Comparison of ENCODE assay signal across 19 cellular contexts in genomic region chr5:107958861-107959260, GRCh38.
DNase-seq lines count a peak whose midpoint lies in the region; ATAC-seq, FAIRE-seq and TF ChIP-seq lines count a peak whose summit lies in the region.
"Had no signal": no experiment of that assay in that cellular context is flagged by ENCODE, and none has a peak within 500 bp of the region (broad histone marks: within the 10 kb centered on the region; RNA-seq: fewer than 3 reads in every experiment).

No MANE protein-coding gene starts in this region.

- intact Hi-C loops in K562 (cut with micrococcal nuclease) (no loop called here), natural killer cell (cut with micrococcal nuclease) (no loop called here)

- no TSS peak for BruUV-seq in K562 (replicated peaks; lab: Mats Ljungman, UMichigan)

- DNase-seq in NCI-H748 (lab: John Stamatoyannopoulos, UW; ENCODE audit: unreplicated experiment) (peak; percentile 66), NCI-H748 treated with DMSO at 0.1 percent for 48 hours (lab: John Stamatoyannopoulos, UW) (no peak), K562 (ENCODE audit: extremely low read depth in 1 of 4, low spot score in 3 of 4) (no peak), natural killer cell (no peak)
- DNase-seq in activated naive CD4-positive, alpha-beta T cell treated with anti-CD3 and anti-CD28 coated beads, Interleukin-2, amount 50 U/mL, for 72 hours (ENCODE audit: low spot score in 2 of 2): no peak
- no peak for DNase-seq in activated naive CD4-positive, alpha-beta T cell treated with Interleukin-2 at 50 U/mL for 16 hours
- DNase-seq: DMS153, NCI-H1048, NCI-H1436 treated with DMSO at 0.1 percent for 48 hours, NCI-H2081 treated with DMSO at 0.1 percent for 48 hours, NCI-H226, NCI-H524 treated with DMSO at 0.1 percent for 48 hours, RPMI8226, SIG-M5 had no signal

- H3K27ac ChIP-seq in K562 (ENCODE audit: extremely low read depth, low read depth, low read length): no peak overlapping the region
- H3K27ac ChIP-seq: A549; BLaER1 treated with 17β-estradiol and CSF1 and Interleukin-3, amounts not matched to agents 10 nM and 100 nM had no signal

- H3K79me2 ChIP-seq in K562 (ENCODE audit: control insufficient read depth, insufficient read depth, low read length): no peaks in the 10 kb centered on the region

- no peak for FAIRE-seq in K562 (lab: Jason Lieb, UNC)
- FAIRE-seq: A549, HepG2 had no signal

- no peak for TF ChIP-seq POLR2A in K562 (conservative IDR thresholded peaks at IDR 0.05)

- no peaks in the 10 kb centered on the region for H3K27me3 ChIP-seq in K562 (ENCODE audit: control insufficient read depth in 2 of 2, insufficient read depth in 2 of 2, low read length in 2 of 2)
- H3K27me3 ChIP-seq: BLaER1 treated with 17β-estradiol and CSF1 and Interleukin-3, amounts not matched to agents 10 nM and 100 nM had no signal

- H3K4me1 ChIP-seq in K562 (replicated peaks in 1 of 2; ENCODE audit: control insufficient read depth in 2 of 2, insufficient read depth in 2 of 2, low read length in 2 of 2): no peaks in the 10 kb centered on the region
- H3K4me1 ChIP-seq: A549; BLaER1 treated with 17β-estradiol and CSF1 and Interleukin-3, amounts not matched to agents 10 nM and 100 nM had no signal

- H3K9me1 ChIP-seq in K562 (ENCODE audit: control insufficient read depth, insufficient read depth, low read length): no peaks in the 10 kb centered on the region

- H3K9me3 ChIP-seq in K562 (replicated peaks; ENCODE audit: control insufficient read depth, insufficient read depth, low read depth, low read length): no peaks in the 10 kb centered on the region
- H3K9me3 ChIP-seq: A549; BLaER1 treated with 17β-estradiol and CSF1 and Interleukin-3, amounts not matched to agents 10 nM and 100 nM had no signal

- in situ Hi-C loops in K562 (cut with MboI): no loop called here

- H4K20me1 ChIP-seq in K562 (replicated peaks; ENCODE audit: control insufficient read depth, insufficient read depth, low read length): no peaks in the 10 kb centered on the region
- H4K20me1 ChIP-seq: BLaER1 treated with 17β-estradiol and CSF1 and Interleukin-3, amounts not matched to agents 10 nM and 100 nM had no signal

- TF ChIP-seq EP300 in K562 (IDR thresholded peaks at IDR 0.05; ENCODE audit: low read length): no peak

- no peaks in the 10 kb centered on the region for H3K9me3 Mint-ChIP-seq in activated naive CD4-positive, alpha-beta T cell treated with anti-CD3 and anti-CD28 coated beads, Interleukin-2, amount 50 U/mL, for 72 hours
- no peaks in the 10 kb centered on the region for H3K9me3 Mint-ChIP-seq in stimulated activated naive CD8-positive, alpha-beta T cell treated with anti-CD3 and anti-CD28 coated beads, Interleukin-15, Interleukin-2, amounts not matched to agents 100 ng/mL and 50 ng/mL, for 24 hours
- no peaks in the 10 kb centered on the region for H3K9me3 Mint-ChIP-seq in natural killer cell

- H3K27ac Mint-ChIP-seq in activated naive CD4-positive, alpha-beta T cell treated with anti-CD3 and anti-CD28 coated beads, Interleukin-2, amount 50 U/mL, for 72 hours: peak overlapping the region; percentile 11 to 84
- H3K27ac Mint-ChIP-seq in stimulated activated naive CD8-positive, alpha-beta T cell treated with anti-CD3 and anti-CD28 coated beads, Interleukin-15, Interleukin-2, amounts not matched to agents 100 ng/mL and 50 ng/mL, for 24 hours: peak overlapping the region; percentile 66
- no peak overlapping the region for H3K27ac Mint-ChIP-seq in natural killer cell

- H3K9ac ChIP-seq in K562 (ENCODE audit: insufficient read depth in 1 of 2, low read depth in 2 of 2, low read length in 2 of 2): no peak overlapping the region
- H3K9ac ChIP-seq: BLaER1 treated with 17β-estradiol and CSF1 and Interleukin-3, amounts not matched to agents 10 nM and 100 nM had no signal

- TF ChIP-seq RAD21 in K562 (CRISPR knock-in tag; conservative IDR thresholded peaks at IDR 0.05 in 1 of 2, IDR thresholded peaks at IDR 0.05 in 1 of 2): no peak

- H3K36me3 ChIP-seq in K562 (ENCODE audit: control insufficient read depth, insufficient read depth, low read length): no peaks in the 10 kb centered on the region
- H3K36me3 ChIP-seq: BLaER1 treated with 17β-estradiol and CSF1 and Interleukin-3, amounts not matched to agents 10 nM and 100 nM had no signal

- no peaks in the 10 kb centered on the region for H3K36me3 Mint-ChIP-seq in activated naive CD4-positive, alpha-beta T cell treated with anti-CD3 and anti-CD28 coated beads, Interleukin-2, amount 50 U/mL, for 72 hours
- no peaks in the 10 kb centered on the region for H3K36me3 Mint-ChIP-seq in stimulated activated naive CD8-positive, alpha-beta T cell treated with anti-CD3 and anti-CD28 coated beads, Interleukin-15, Interleukin-2, amounts not matched to agents 100 ng/mL and 50 ng/mL, for 24 hours (ENCODE audit: low read depth)
- H3K36me3 Mint-ChIP-seq in natural killer cell: no peaks in the 10 kb centered on the region

- H3K4me1 Mint-ChIP-seq in stimulated activated naive CD8-positive, alpha-beta T cell treated with anti-CD3 and anti-CD28 coated beads, Interleukin-15, Interleukin-2, amounts not matched to agents 100 ng/mL and 50 ng/mL, for 24 hours (ENCODE audit: low read depth): peaks cover 9% of the 10 kb centered on the region
- peaks cover 16 to 24% of the 10 kb centered on the region in 2 donors for H3K4me1 Mint-ChIP-seq in natural killer cell

- POLR2A ChIA-PET in K562 (lab: Yijun Ruan, JAX): interaction anchor here (1.0 kb wide), 1 partner anchor 236 kb away, joined by 3 read pairs; no protein-coding TSS in a partner anchor

- CTCF ChIA-PET in K562 (lab: Yijun Ruan, JAX; ENCODE audit: low intra/inter-chr PET ratio): no interaction called here

- no peak for TF ChIP-seq CTCF in K562 (IDR thresholded peaks at IDR 0.05 in 2 of 3, conservative IDR thresholded peaks at IDR 0.05 in 1 of 3; ENCODE audit: insufficient read depth in 2 of 3, low read depth in 1 of 3, low read length in 3 of 3)
- TF ChIP-seq CTCF in natural killer cell (IDR thresholded peaks at IDR 0.05): no peak

- no peak overlapping the region for H2AFZ ChIP-seq in K562 (ENCODE audit: low read depth, low read length)

- WGBS in K562 (ENCODE audit: insufficient coverage, low coverage, missing lambda C conversion rate): 4% methylated on average over 3 of the region's 3 CpGs

- H3K4me2 ChIP-seq in K562 (ENCODE audit: insufficient read depth, low read length): no peak overlapping the region
- H3K4me2 ChIP-seq: A549; BLaER1 treated with 17β-estradiol and CSF1 and Interleukin-3, amounts not matched to agents 10 nM and 100 nM had no signal

- H3K4me3 Mint-ChIP-seq in stimulated activated naive CD8-positive, alpha-beta T cell treated with anti-CD3 and anti-CD28 coated beads, Interleukin-15, Interleukin-2, amounts not matched to agents 100 ng/mL and 50 ng/mL, for 24 hours: no peak overlapping the region
- H3K4me3 Mint-ChIP-seq in natural killer cell: no peak overlapping the region

- H3K4me3 ChIP-seq in K562: no peak overlapping the region
- H3K4me3 ChIP-seq: A549; BLaER1 treated with 17β-estradiol and CSF1 and Interleukin-3, amounts not matched to agents 10 nM and 100 nM had no signal

- ATAC-seq in activated naive CD4-positive, alpha-beta T cell treated with anti-CD3 and anti-CD28 coated beads, Interleukin-2, amount 50 U/mL, for 72 hours: peak; percentile 47 to 53
- no peak for ATAC-seq in K562
- no peak for ATAC-seq in esophagus mucosa
- no peak for ATAC-seq in natural killer cell
- ATAC-seq: A549, HepG2 had no signal

- no peaks in the 10 kb centered on the region for H3K27me3 Mint-ChIP-seq in stimulated activated naive CD8-positive, alpha-beta T cell treated with anti-CD3 and anti-CD28 coated beads, Interleukin-15, Interleukin-2, amounts not matched to agents 100 ng/mL and 50 ng/mL, for 24 hours
- no peaks in the 10 kb centered on the region for H3K27me3 Mint-ChIP-seq in natural killer cell (ENCODE audit: low read depth in 2 of 2)

TF ChIP-seq in K562, 482 proteins besides CTCF, POLR2A, EP300 and RAD21:
- TF ChIP-seq PHF21A (IDR thresholded peaks at IDR 0.05; ENCODE audit: borderline replicate concordance, low read depth): no peak
- 0 out of 2 replicates have a peak, but pooled peaks have one; percentile 1 for TF ChIP-seq CEBPB (tag; IDR thresholded peaks at IDR 0.05)
- TF ChIP-seq ARID1B (IDR thresholded peaks at IDR 0.05): no peak
- 0 out of 2 replicates have a peak, but pooled peaks have one; percentile 23 for TF ChIP-seq RFX1 (IDR thresholded peaks at IDR 0.05)

Comparison
In these comparisons a context has a peak if more than half of its experiments do, and no peak if none do; other contexts are left out.
1. ATAC-seq: peak in activated naive CD4-positive, alpha-beta T cell treated with anti-CD3 and anti-CD28 coated beads, Interleukin-2, amount 50 U/mL, for 72 hours (2 of 2); none in K562 (single experiment), esophagus mucosa (single experiment) and natural killer cell (0 of 3).
2. H3K27ac Mint-ChIP-seq: peak in activated naive CD4-positive, alpha-beta T cell treated with anti-CD3 and anti-CD28 coated beads, Interleukin-2, amount 50 U/mL, for 72 hours (2 of 2) and stimulated activated naive CD8-positive, alpha-beta T cell treated with anti-CD3 and anti-CD28 coated beads, Interleukin-15, Interleukin-2, amounts not matched to agents 100 ng/mL and 50 ng/mL, for 24 hours (single experiment); none in natural killer cell (0 of 2).